ENCODE assay signal across 18 cellular contexts in the genomic region with DNA sequence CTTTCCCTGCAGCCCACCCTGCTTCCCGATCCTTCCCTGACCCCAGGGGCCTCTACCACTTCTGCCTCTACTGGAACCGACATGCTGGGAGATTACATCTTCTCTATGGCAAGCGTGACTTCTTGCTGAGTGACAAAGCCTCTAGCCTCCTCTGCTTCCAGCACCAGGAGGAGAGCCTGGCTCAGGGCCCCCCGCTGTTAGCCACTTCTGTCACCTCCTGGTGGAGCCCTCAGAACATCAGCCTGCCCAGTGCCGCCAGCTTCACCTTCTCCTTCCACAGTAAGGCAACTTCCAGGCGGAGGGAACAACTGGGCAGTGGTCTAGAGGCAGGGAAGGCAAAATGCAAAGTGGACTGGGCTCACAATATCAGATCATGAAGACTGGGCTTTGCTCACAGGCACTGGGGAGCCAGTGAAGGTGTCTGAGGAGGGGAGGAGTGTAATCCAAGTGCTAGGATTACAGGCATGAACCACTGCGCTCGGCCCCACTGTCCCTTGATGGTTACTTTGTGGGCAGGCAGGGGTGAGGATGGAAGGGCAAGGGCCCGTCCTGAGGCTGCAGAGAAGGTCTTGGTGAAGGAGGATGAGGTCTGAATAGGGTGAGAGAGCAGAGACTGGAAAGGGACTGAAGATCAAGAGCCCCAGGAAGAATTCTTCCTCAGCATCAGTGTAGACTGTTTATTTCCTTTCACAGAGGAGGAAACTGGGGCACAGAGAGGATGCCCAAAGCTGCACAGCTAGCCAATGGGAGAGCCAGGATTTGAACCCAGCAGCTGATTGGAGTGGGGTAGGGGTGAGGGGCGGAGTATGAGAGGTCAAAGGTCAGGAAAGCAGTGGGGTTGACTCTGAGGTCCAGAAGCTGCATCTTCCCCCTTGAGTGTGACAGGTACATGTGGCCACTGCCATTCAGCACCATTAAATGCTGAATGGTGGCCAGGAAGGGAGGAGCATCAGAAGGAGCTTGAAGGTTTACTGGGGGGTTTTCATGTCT. TPM values are rescaled to one million over a fixed set of nuclear protein-coding genes. Genes with fewer than 3 reads are reported as not detected.
DNase-seq lines count a peak whose midpoint lies in the region; ATAC-seq, FAIRE-seq and TF ChIP-seq lines count a peak whose summit lies in the region.
"Had no signal": no experiment of that assay in that cellular context is flagged by ENCODE, and none has a peak within 500 bp of the region (broad histone marks: within the 10 kb centered on the region; RNA-seq: fewer than 3 reads in every experiment).

No MANE protein-coding gene starts in this region.

- no peak overlapping the region for H3K4me3 Mint-ChIP-seq in activated naive CD4-positive, alpha-beta T cell treated with anti-CD3 and anti-CD28 coated beads for 36 hours
- H3K4me3 Mint-ChIP-seq in progenitor cell of endocrine pancreas (ENCODE audit: low read depth) = no peak overlapping the region
- H3K4me3 Mint-ChIP-seq: activated B cell treated with CpG ODN at 0.5 μM for 24 hours; stimulated activated memory B cell treated with anti-CD40 and anti-IgM and Interleukin-4, amounts not matched to agents 10 μg/mL and 1 μg/mL and 100 μg/mL, for 72 hours had no signal

- DNase-seq in activated naive CD4-positive, alpha-beta T cell treated with anti-CD3 and anti-CD28 coated beads for 36 hours = peak; percentile 23
- no peak for DNase-seq in activated naive CD4-positive, alpha-beta T cell (lab: John Stamatoyannopoulos, UW)
- DNase-seq in NB4 (ENCODE audit: low read depth) (peak; percentile 60), GM12878 (ENCODE audit: low read depth, low spot score) (no peak), progenitor cell of endocrine pancreas (ENCODE audit: low spot score, unreplicated experiment) (no peak), NCI-H2196 (lab: John Stamatoyannopoulos, UW; ENCODE audit: unreplicated experiment) (no peak)
- DNase-seq: activated B cell treated with CpG ODN at 0.5 μM for 24 hours; kidney; NCI-H2081 treated with DMSO at 0.1 percent for 48 hours; stimulated activated CD4-positive, alpha-beta T cell treated with anti-CD3 and anti-CD28 coated beads, Interleukin-4, amount 100 ng/mL, for 24 hours had no signal

- no peak for TF ChIP-seq CTCF in NB4 (IDR thresholded peaks at IDR 0.05; ENCODE audit: low read depth, low read length)
- no peak for TF ChIP-seq CTCF in GM12878 (IDR thresholded peaks at IDR 0.05 in 2 of 3, conservative IDR thresholded peaks at IDR 0.05 in 1 of 3; ENCODE audit: control insufficient read depth in 2 of 3, extremely low read depth in 1 of 3, insufficient read depth in 1 of 3, low read depth in 3 of 3, low read length in 3 of 3)
- TF ChIP-seq CTCF in progenitor cell of endocrine pancreas (IDR thresholded peaks at IDR 0.05; ENCODE audit: unreplicated experiment) = no peak

- RAD21 ChIA-PET in GM12878 (lab: Charles Lee; ENCODE audit: unreplicated experiment) = interaction anchor here (0.9 to 1.1 kb wide), 3 partner anchors 42 to 84 kb away, joined by 3 read pairs; a partner anchor contains a TSS

- no peak overlapping the region for H3K4me3 ChIP-seq in NB4 (ENCODE audit: low read depth, low read length)
- no peak overlapping the region for H3K4me3 ChIP-seq in GM12878
- H3K4me3 ChIP-seq: SJSA1 had no signal

- WGBS in GM12878 (ENCODE audit: insufficient coverage, insufficient replicate concordance, low lambda C conversion rate, missing lambda C conversion rate) = 38% methylated on average over 10 of the region's 10 CpGs

- no peak overlapping the region for H2AFZ ChIP-seq in GM12878 (ENCODE audit: control insufficient read depth, low read depth, low read length)

- no peaks in the 10 kb centered on the region for H3K79me2 ChIP-seq in GM12878 (ENCODE audit: control insufficient read depth, insufficient read depth, low read length)

- no TSS peak for BruUV-seq in GM12878 (replicated peaks; lab: Mats Ljungman, UMichigan)

- 0 out of 2 replicates have a peak, but pooled peaks have one; percentile 22 for TF ChIP-seq RAD21 in GM12878 (IDR thresholded peaks at IDR 0.05; ENCODE audit: insufficient read depth, low read depth, low read length)

- no peak for FAIRE-seq in GM12878 (lab: Jason Lieb, UNC)
- FAIRE-seq: GM12892, kidney had no signal

- H3K4me2 ChIP-seq in GM12878 (ENCODE audit: control insufficient read depth, insufficient read depth) = no peak overlapping the region

- SMC1A ChIA-PET in GM12878 (lab: Charles Lee; ENCODE audit: uncharacterized antibody, unreplicated experiment) = interaction anchor here (1.2 kb wide), 1 partner anchor 75 kb away, joined by 4 read pairs; no protein-coding TSS in a partner anchor

- H3K4me1 ChIP-seq in GM12878 (ENCODE audit: control insufficient read depth, insufficient read depth, low read length) = peaks cover 19% of the 10 kb centered on the region

- no peaks in the 10 kb centered on the region for H4K20me1 ChIP-seq in GM12878 (ENCODE audit: control insufficient read depth, insufficient read depth)

- POLR2A ChIA-PET in GM12878 (lab: Charles Lee) = interaction anchor here (0.5 kb wide), 2 partner anchors 79 to 228 kb away, joined by 4 to 6 read pairs; no protein-coding TSS in a partner anchor

- H3K27me3 ChIP-seq in GM12878 (replicated peaks in 1 of 2; ENCODE audit: control insufficient read depth in 2 of 2, insufficient read depth in 2 of 2, low read length in 1 of 2) = no peaks in the 10 kb centered on the region; a peak in 1 of 4 replicates
- H3K27me3 ChIP-seq: SJSA1 had no signal

- intact Hi-C loops in activated naive CD4-positive, alpha-beta T cell treated with anti-CD3 and anti-CD28 coated beads for 36 hours (cut with micrococcal nuclease) = no loop called here
- intact Hi-C loops in GM12878 (cut with micrococcal nuclease; ENCODE audit: unreplicated experiment) = no loop called here

- no peak overlapping the region for H3K27ac Mint-ChIP-seq in activated naive CD4-positive, alpha-beta T cell treated with anti-CD3 and anti-CD28 coated beads for 36 hours
- peak overlapping the region; percentile 50 for H3K27ac Mint-ChIP-seq in progenitor cell of endocrine pancreas
- H3K27ac Mint-ChIP-seq: activated B cell treated with CpG ODN at 0.5 μM for 24 hours; stimulated activated memory B cell treated with anti-CD40 and anti-IgM and Interleukin-4, amounts not matched to agents 10 μg/mL and 1 μg/mL and 100 μg/mL, for 72 hours had no signal

- H3K4me1 Mint-ChIP-seq in activated naive CD4-positive, alpha-beta T cell treated with anti-CD3 and anti-CD28 coated beads for 36 hours (ENCODE audit: low read depth) = peaks cover 17% of the 10 kb centered on the region
- H3K4me1 Mint-ChIP-seq in progenitor cell of endocrine pancreas (ENCODE audit: low read depth) = no peaks in the 10 kb centered on the region

- H3K36me3 Mint-ChIP-seq in activated naive CD4-positive, alpha-beta T cell treated with anti-CD3 and anti-CD28 coated beads for 36 hours (ENCODE audit: low read depth) = no peaks in the 10 kb centered on the region
- H3K36me3 Mint-ChIP-seq in progenitor cell of endocrine pancreas (ENCODE audit: insufficient read depth) = no peaks in the 10 kb centered on the region
- H3K36me3 Mint-ChIP-seq: stimulated activated memory B cell treated with anti-CD40 and anti-IgM and Interleukin-4, amounts not matched to agents 10 μg/mL and 1 μg/mL and 100 μg/mL, for 72 hours had no signal

- TF ChIP-seq POLR2A in NB4 (IDR thresholded peaks at IDR 0.05; ENCODE audit: extremely low read depth, insufficient read length) = no peak
- TF ChIP-seq POLR2A in GM12878 (IDR thresholded peaks at IDR 0.05; ENCODE audit: low read depth, low read length) = no peak

- TF ChIP-seq EP300 in GM12878 (IDR thresholded peaks at IDR 0.05; ENCODE audit: borderline replicate concordance in 1 of 2, control insufficient read depth in 1 of 2, low read depth in 2 of 2, low read length in 2 of 2) = no peak

- no peak for ATAC-seq in GM12878
- ATAC-seq in HG03439 (IDR thresholded peaks at IDR 0.05; ENCODE audit: unreplicated experiment) = no peak
- ATAC-seq in HG02885 (IDR thresholded peaks at IDR 0.05; ENCODE audit: poor library complexity, unreplicated experiment) = no peak
- ATAC-seq: stimulated activated memory B cell treated with anti-CD40 and anti-IgM and Interleukin-4, amounts not matched to agents 10 μg/mL and 1 μg/mL and 100 μg/mL, for 72 hours had no signal

- in situ Hi-C loops in GM12878 (cut with MboI) = no loop called here

- CTCF ChIA-PET in activated naive CD4-positive, alpha-beta T cell treated with anti-CD3 and anti-CD28 coated beads for 36 hours (lab: Charles Lee) = interaction anchor here (1.2 to 5.3 kb wide), 7 partner anchors 52 to 84 kb away, joined by 3 to 94 read pairs (median 5); a partner anchor contains a TSS
- CTCF ChIA-PET in GM12878 (lab: Yijun Ruan, JAX) = interaction anchor here (0.7 to 8.1 kb wide), 3 partner anchors 51 to 76 kb away, joined by 3 to 210 read pairs (median 4); no protein-coding TSS in a partner anchor

- H3K9ac ChIP-seq in GM12878 (ENCODE audit: control insufficient read depth, insufficient read depth, low read length) = no peak overlapping the region

- H3K9me3 Mint-ChIP-seq in activated naive CD4-positive, alpha-beta T cell treated with anti-CD3 and anti-CD28 coated beads for 36 hours = no peaks in the 10 kb centered on the region
- H3K9me3 Mint-ChIP-seq in progenitor cell of endocrine pancreas (ENCODE audit: low read depth) = no peaks in the 10 kb centered on the region
- H3K9me3 Mint-ChIP-seq: activated B cell treated with CpG ODN at 0.5 μM for 24 hours; stimulated activated memory B cell treated with anti-CD40 and anti-IgM and Interleukin-4, amounts not matched to agents 10 μg/mL and 1 μg/mL and 100 μg/mL, for 72 hours had no signal

- no peaks in the 10 kb centered on the region for H3K27me3 Mint-ChIP-seq in activated naive CD4-positive, alpha-beta T cell treated with anti-CD3 and anti-CD28 coated beads for 36 hours (ENCODE audit: low read depth)
- peaks cover 5% of the 10 kb centered on the region for H3K27me3 Mint-ChIP-seq in progenitor cell of endocrine pancreas

- H3K36me3 ChIP-seq in GM12878 (ENCODE audit: control insufficient read depth in 2 of 2, insufficient read depth in 2 of 2, low read length in 1 of 2) = no peaks in the 10 kb centered on the region
- H3K36me3 ChIP-seq: SJSA1 had no signal

- H3K9me3 ChIP-seq in GM12878 (replicated peaks; ENCODE audit: control insufficient read depth, insufficient read depth, low read length) = no peaks in the 10 kb centered on the region
- H3K9me3 ChIP-seq: SJSA1 had no signal

- no peak overlapping the region for H3K27ac ChIP-seq in GM12878 (ENCODE audit: control insufficient read depth, insufficient read depth)
- H3K27ac ChIP-seq: SJSA1 had no signal

RNA-seq across cellular contexts. Expression of a gene that starts 16.5 kb away (rescaled TPM):
- total RNA-seq in activated naive CD4-positive, alpha-beta T cell treated with anti-CD3 and anti-CD28 coated beads for 36 hours = under 1 TPM in 1 of 2 experiments, not detected in 1; 0.14 TPM
- total RNA-seq in GM12878 (2013; cell fraction: nucleolus; rRNA removed) = not detected in 2 replicates
- not detected in 2 replicates for total RNA-seq in GM12878 (2014; rRNA removed)
- not detected in 2 replicates for total RNA-seq in GM12878 (2014; rRNA removed; fragmentation: Illumina TruSeq; extraction: Trizol)
- total RNA-seq in GM12878 (2021) = not detected in 2 replicates
- not detected for polyA plus RNA-seq in GM12878 (2011; ENCODE audit: low read depth)
- 0.11 TPM in 1 of 2 replicates, not detected in the other for polyA plus RNA-seq in GM12878 (2011; rRNA removed)
- polyA plus RNA-seq in GM12878 (2011; cell fraction: cytosol; rRNA removed) = 0.06 and 0.07 TPM in 2 replicates
- polyA plus RNA-seq in GM12878 (2011; cell fraction: nucleus; rRNA removed) = 0.13 and 0.28 TPM in 2 replicates
- polyA plus RNA-seq in GM12878 (2012) = not detected in 2 replicates
- polyA plus RNA-seq in GM12878 (2014; fragmentation: Illumina TruSeq; extraction: Trizol) = not detected in 2 replicates
- polyA plus RNA-seq in GM12878 (2014; fragmentation: Nextera tagmentation; extraction: Ambion mirVana) = under 1 TPM in 1 of 2 experiments, not detected in 1; 0.10 TPM
- 0.10 TPM in 1 of 2 replicates, not detected in the other for polyA plus RNA-seq in GM12878 (2014; rRNA removed)
- polyA plus RNA-seq in GM12878 (2016; fragmentation: Nextera tagmentation; extraction: Ambion mirVana) = not detected
- 0.15 TPM in 1 of 2 replicates, not detected in the other for polyA minus RNA-seq in GM12878 (2011; rRNA and poly(A)+ RNA removed)
- polyA minus RNA-seq in GM12878 (2011; cell fraction: cytosol; rRNA and poly(A)+ RNA removed) = not detected in 2 replicates
- polyA minus RNA-seq in GM12878 (2011; cell fraction: nucleus; rRNA and poly(A)+ RNA removed) = not detected in 2 replicates
- not detected in 2 replicates for total RNA-seq in progenitor cell of endocrine pancreas
- total RNA-seq: activated B cell treated with CpG ODN at 0.5 μM for 24 hours, M059J, SJSA1 had no signal

RNA-seq across cellular contexts. Expression of a gene that starts 23.2 kb away (rescaled TPM):
- total RNA-seq in activated naive CD4-positive, alpha-beta T cell treated with anti-CD3 and anti-CD28 coated beads for 36 hours = 1 to 10 TPM in 1 of 2 experiments, under 1 TPM in 1; 0.93 to 1.0 TPM
- 1.2 TPM in 1 of 2 replicates, not detected in the other for total RNA-seq in GM12878 (2013; cell fraction: nucleolus; rRNA removed)
- total RNA-seq in GM12878 (2014; rRNA removed) (0.16 and 0.56 TPM in 2 replicates), GM12878 (2014; rRNA removed; fragmentation: Illumina TruSeq; extraction: Trizol) (0.32 and 0.72 TPM in 2 replicates), GM12878 (2021) (1.8 and 2.0 TPM in 2 replicates), progenitor cell of endocrine pancreas (19.7 and 26.2 TPM in 2 replicates)
- 0.55 TPM for polyA plus RNA-seq in GM12878 (2011; ENCODE audit: low read depth)
- polyA plus RNA-seq in GM12878 (2011; rRNA removed) (0.07 and 0.17 TPM in 2 replicates), GM12878 (2014; fragmentation: Illumina TruSeq; extraction: Trizol) (0.54 and 1.7 TPM in 2 replicates), GM12878 (2014; fragmentation: Nextera tagmentation; extraction: Ambion mirVana) (under 1 TPM; 0.16 to 0.23 TPM), GM12878 (2014; rRNA removed) (1.6 and 3.9 TPM in 2 replicates), GM12878 (2016; fragmentation: Nextera tagmentation; extraction: Ambion mirVana) (1 to 10 TPM in 1 of 2 experiments, under 1 TPM in 1; 0.79 to 1.8 TPM)
- 0.15 TPM in 2 replicates for polyA plus RNA-seq in GM12878 (2011; cell fraction: cytosol; rRNA removed)
- polyA plus RNA-seq in GM12878 (2011; cell fraction: nucleus; rRNA removed) = 0.47 and 1.1 TPM in 2 replicates
- 1.6 TPM in 2 replicates for polyA plus RNA-seq in GM12878 (2012)
- polyA minus RNA-seq in GM12878 (2011; rRNA and poly(A)+ RNA removed) = 0.44 and 0.72 TPM in 2 replicates
- 0.83 TPM in 1 of 2 replicates, not detected in the other for polyA minus RNA-seq in GM12878 (2011; cell fraction: cytosol; rRNA and poly(A)+ RNA removed)
- 0.10 TPM in 1 of 2 replicates, not detected in the other for polyA minus RNA-seq in GM12878 (2011; cell fraction: nucleus; rRNA and poly(A)+ RNA removed)

RNA-seq across cellular contexts. Expression of a gene that starts 43.0 kb away (rescaled TPM):
- under 1 TPM in 1 of 2 experiments, not detected in 1; 0.49 TPM for total RNA-seq in activated naive CD4-positive, alpha-beta T cell treated with anti-CD3 and anti-CD28 coated beads for 36 hours
- not detected in 2 replicates for total RNA-seq in GM12878 (2013; cell fraction: nucleolus; rRNA removed)
- total RNA-seq in GM12878 (2014; rRNA removed) = not detected in 2 replicates
- total RNA-seq in GM12878 (2014; rRNA removed; fragmentation: Illumina TruSeq; extraction: Trizol) = 0.49 TPM in 1 of 2 replicates, not detected in the other
- total RNA-seq in GM12878 (2021) = 0.44 TPM in 1 of 2 replicates, not detected in the other
- polyA plus RNA-seq in GM12878 (2011; ENCODE audit: low read depth) = not detected
- polyA plus RNA-seq in GM12878 (2011; rRNA removed) = 0.10 TPM in 1 of 2 replicates, not detected in the other
- 0.04 TPM in 1 of 2 replicates, not detected in the other for polyA plus RNA-seq in GM12878 (2011; cell fraction: cytosol; rRNA removed)
- polyA plus RNA-seq in GM12878 (2011; cell fraction: nucleus; rRNA removed) = 0.07 and 0.09 TPM in 2 replicates
- polyA plus RNA-seq in GM12878 (2012) = not detected in 2 replicates
- polyA plus RNA-seq in GM12878 (2014; fragmentation: Illumina TruSeq; extraction: Trizol) = 0.06 TPM in 1 of 2 replicates, not detected in the other
- polyA plus RNA-seq in GM12878 (2014; fragmentation: Nextera tagmentation; extraction: Ambion mirVana) = under 1 TPM in 1 of 2 experiments, not detected in 1; 0.06 TPM
- 0.18 TPM in 1 of 2 replicates, not detected in the other for polyA plus RNA-seq in GM12878 (2014; rRNA removed)
- not detected for polyA plus RNA-seq in GM12878 (2016; fragmentation: Nextera tagmentation; extraction: Ambion mirVana)
- polyA minus RNA-seq in GM12878 (2011; rRNA and poly(A)+ RNA removed) = not detected in 2 replicates
- not detected in 2 replicates for polyA minus RNA-seq in GM12878 (2011; cell fraction: cytosol; rRNA and poly(A)+ RNA removed)
- not detected in 2 replicates for polyA minus RNA-seq in GM12878 (2011; cell fraction: nucleus; rRNA and poly(A)+ RNA removed)
- total RNA-seq in progenitor cell of endocrine pancreas = 5.6 and 6.8 TPM in 2 replicates
- total RNA-seq: activated B cell treated with CpG ODN at 0.5 μM for 24 hours, cardiac septum, glomerular endothelial cell, M059J, SJSA1 had no signal

Comparison
In these comparisons a context has a peak if more than half of its experiments do, and no peak if none do; other contexts are left out.
1. DNase-seq: peak in activated naive CD4-positive, alpha-beta T cell treated with anti-CD3 and anti-CD28 coated beads for 36 hours (single experiment) and NB4 (single experiment); none in activated naive CD4-positive, alpha-beta T cell (0 of 4), GM12878 (single experiment), progenitor cell of endocrine pancreas (single experiment) and NCI-H2196 (single experiment).